In the genomic region with DNA sequence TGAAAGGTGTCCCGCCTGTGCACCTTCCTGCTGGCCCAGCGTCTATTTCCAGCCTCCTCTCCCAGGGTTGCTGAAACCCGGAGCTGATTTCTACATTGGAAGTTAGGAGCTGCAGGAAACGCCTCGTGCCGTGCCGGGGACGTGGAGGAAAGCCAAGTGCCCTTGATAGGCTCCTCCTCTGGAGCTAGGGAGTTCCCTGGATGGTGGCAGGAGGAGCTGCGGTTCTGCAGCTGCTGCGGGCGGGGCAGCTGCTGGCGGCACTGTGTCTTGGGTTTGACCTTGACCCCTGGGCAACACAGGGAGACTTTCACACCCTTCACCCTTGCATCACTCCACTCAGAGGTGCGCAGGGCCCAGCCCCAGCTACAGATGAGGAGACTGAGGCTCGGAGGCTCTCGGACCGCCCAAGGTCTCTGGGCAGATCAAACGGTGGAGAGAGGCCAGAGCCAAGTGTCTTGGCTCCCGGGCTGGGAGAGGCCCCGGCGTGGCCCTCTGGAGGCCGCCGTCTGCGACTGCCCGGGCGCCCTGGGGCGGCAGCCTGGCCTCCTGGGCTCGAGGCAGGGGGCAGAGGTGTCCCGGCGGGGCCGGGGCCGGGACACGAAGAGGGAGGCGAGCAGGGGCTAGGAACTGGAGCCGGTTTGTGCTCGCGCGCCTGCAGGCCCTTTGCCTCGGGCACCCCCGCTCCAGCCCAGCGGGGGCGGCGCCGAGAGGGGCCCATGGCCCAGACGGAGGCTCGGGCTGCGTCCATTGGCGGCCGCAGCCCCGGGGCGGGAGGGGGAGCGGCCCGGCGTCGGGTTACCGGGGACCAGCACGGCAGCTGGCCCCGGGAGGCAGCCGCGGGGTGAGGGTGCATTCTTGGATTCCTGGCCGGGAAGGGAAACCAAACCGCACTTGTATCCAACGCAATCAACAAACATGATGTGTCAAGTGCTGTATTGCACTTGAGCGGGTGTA, we compare ENCODE assay signal across 8 cellular contexts.
A peak's percentile ranks its signal among the peaks of the same experiment; 100 is the strongest.
DNase-seq lines count a peak whose midpoint lies in the region; ATAC-seq, FAIRE-seq and TF ChIP-seq lines count a peak whose summit lies in the region.

No MANE protein-coding gene starts in this region.

- H3K9me3 ChIP-seq in muscle layer of colon (ENCODE audit: low read length) (no peaks in the 10 kb centered on the region), aorta (ENCODE audit: control insufficient read depth, low read length) (no peaks in the 10 kb centered on the region)

- H3K4me1 ChIP-seq in ACC112 (ENCODE audit: control insufficient read depth, insufficient read depth, low read length, unreplicated experiment) (peaks cover 45% of the 10 kb centered on the region), muscle layer of colon (ENCODE audit: insufficient read depth, low read length) (peaks cover 54% of the 10 kb centered on the region), aorta (ENCODE audit: control insufficient read depth in 1 of 2, insufficient read depth in 2 of 2, low read length in 2 of 2) (peaks cover 0 to 4% of the 10 kb centered on the region in 2 donors)

- no peak for TF ChIP-seq RAD21 in Ishikawa (IDR thresholded peaks at IDR 0.05; ENCODE audit: low read depth)

- no peaks in the 10 kb centered on the region for H3K36me3 ChIP-seq in ACC112 (ENCODE audit: insufficient read depth, low read length)
- no peaks in the 10 kb centered on the region for H3K36me3 ChIP-seq in muscle layer of colon (ENCODE audit: insufficient read depth, low read length)
- H3K36me3 ChIP-seq in aorta (ENCODE audit: control insufficient read depth in 1 of 2, insufficient read depth in 2 of 2, low read length in 1 of 2): no peaks in the 10 kb centered on the region

- H3K27me3 ChIP-seq in ACC112 (ENCODE audit: insufficient read depth, low read length) (no peaks in the 10 kb centered on the region), muscle layer of colon (ENCODE audit: control insufficient read depth in 1 of 2, insufficient read depth in 2 of 2, low read length in 2 of 2) (no peaks in the 10 kb centered on the region), aorta (ENCODE audit: control insufficient read depth in 1 of 2, insufficient read depth in 2 of 2, low read length in 1 of 2) (no peaks in the 10 kb centered on the region)

- H3K27ac ChIP-seq in ACC112 (ENCODE audit: low read depth, low read length): peak overlapping the region; percentile 79
- peak overlapping the region; percentile 93 for H3K27ac ChIP-seq in muscle layer of colon (ENCODE audit: low read depth, low read length)
- H3K27ac ChIP-seq in aorta (ENCODE audit: low read depth in 1 of 2, low read length in 2 of 2): peak overlapping the region; percentile 14 to 29

- no peak overlapping the region for H2AFZ ChIP-seq in ACC112 (ENCODE audit: low read length, unreplicated experiment)

- peak; percentile 74 for ATAC-seq in aorta (ENCODE audit: low FRiP score)
- no peak for ATAC-seq in GM21737 (IDR thresholded peaks at IDR 0.05; ENCODE audit: unreplicated experiment)

- peak overlapping the region; percentile 40 for H3K4me3 ChIP-seq in ACC112 (ENCODE audit: low read depth, low read length)
- H3K4me3 ChIP-seq in muscle layer of colon (ENCODE audit: low read depth in 1 of 2, low read length in 2 of 2): peak overlapping the region; percentile 53 to 59
- H3K4me3 ChIP-seq in aorta (ENCODE audit: low read length in 2 of 2): peak overlapping the region in 1 of 2 donors; percentile 24

- peak; percentile 41 for FAIRE-seq in GM12891 (lab: Jason Lieb, UNC)

- peak overlapping the region; percentile 6 for H3K9ac ChIP-seq in muscle layer of colon (ENCODE audit: low read length)

- intact Hi-C loops in aorta (cut with DNase I): loop anchor here (1.0 to 5.0 kb wide), 4 partner anchors 92 to 262 kb away; a partner anchor contains a TSS

- no peaks in the 10 kb centered on the region for H3K79me2 ChIP-seq in ACC112 (ENCODE audit: control insufficient read depth, insufficient read depth, low read length, unreplicated experiment)

- TF ChIP-seq EP300 in Ishikawa (IDR thresholded peaks at IDR 0.05; ENCODE audit: borderline replicate concordance): no peak; the same call in 1 of the 2 replicates

- DNase-seq in GM12891 (ENCODE audit: insufficient read length, low spot score): peak; percentile 50
- peak; percentile 66 for DNase-seq in SKM-1 treated with dmso at 0.1 percent for 144 hours (lab: John Stamatoyannopoulos, UW; ENCODE audit: unreplicated experiment)
- DNase-seq in fibroblast of gingiva (ENCODE audit: low read depth): peak; percentile 95
- DNase-seq in aorta: peak; percentile 93 to 95

- peak; percentile 11; the same call in 1 of the 2 replicates for TF ChIP-seq POLR2A in GM12891 (IDR thresholded peaks at IDR 0.05; ENCODE audit: low read depth, low read length)

- 2% methylated on average over 54 to 63 of the region's 63 CpGs for WGBS in aorta, 2 donors

TF ChIP-seq in GM12891, 5 proteins besides CTCF, POLR2A, EP300 and RAD21:
- TF ChIP-seq SPI1 (IDR thresholded peaks at IDR 0.05; ENCODE audit: low read depth, low read length) (no peak), POU2F2 (IDR thresholded peaks at IDR 0.05; ENCODE audit: low read depth, low read length) (no peak), PAX5 (IDR thresholded peaks at IDR 0.05; ENCODE audit: insufficient read depth, low read length, severe bottlenecking) (no peak), TAF1 (IDR thresholded peaks at IDR 0.05; ENCODE audit: low read depth, low read length) (no peak), POLR2AphosphoS5 (IDR thresholded peaks at IDR 0.05; ENCODE audit: low read depth, low read length) (no peak; the same call in 1 of the 2 replicates)

TF ChIP-seq in Ishikawa, 13 proteins besides CTCF, POLR2A, EP300 and RAD21:
- TF ChIP-seq, protein P1, sequence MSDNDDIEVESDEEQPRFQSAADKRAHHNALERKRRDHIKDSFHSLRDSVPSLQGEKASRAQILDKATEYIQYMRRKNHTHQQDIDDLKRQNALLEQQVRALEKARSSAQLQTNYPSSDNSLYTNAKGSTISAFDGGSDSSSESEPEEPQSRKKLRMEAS (IDR thresholded peaks at IDR 0.05): peak; percentile 61
- TF ChIP-seq CEBPB (IDR thresholded peaks at IDR 0.05) (no peak), NFIC (IDR thresholded peaks at IDR 0.05) (peak; percentile 47), EGR1 (IDR thresholded peaks at IDR 0.05) (peak; percentile 66; the same call in 1 of the 2 replicates), TAF1 (IDR thresholded peaks at IDR 0.05; ENCODE audit: low read depth) (peak; percentile 52; the same call in 1 of the 2 replicates), YY1 (IDR thresholded peaks at IDR 0.05; ENCODE audit: low read depth) (0 out of 2 replicates have a peak, but pooled peaks have one; percentile 7), TCF12 (IDR thresholded peaks at IDR 0.05; ENCODE audit: low read depth) (peak; percentile 44), FOXM1 (IDR thresholded peaks at IDR 0.05; ENCODE audit: borderline replicate concordance, low read depth) (no peak), TEAD4 (IDR thresholded peaks at IDR 0.05) (peak; percentile 53), ZBTB7A (IDR thresholded peaks at IDR 0.05; ENCODE audit: low read depth) (no peak; the same call in 1 of the 2 replicates), CREB1 (IDR thresholded peaks at IDR 0.05; ENCODE audit: low read depth) (no peak)
- TF ChIP-seq, protein P2, sequence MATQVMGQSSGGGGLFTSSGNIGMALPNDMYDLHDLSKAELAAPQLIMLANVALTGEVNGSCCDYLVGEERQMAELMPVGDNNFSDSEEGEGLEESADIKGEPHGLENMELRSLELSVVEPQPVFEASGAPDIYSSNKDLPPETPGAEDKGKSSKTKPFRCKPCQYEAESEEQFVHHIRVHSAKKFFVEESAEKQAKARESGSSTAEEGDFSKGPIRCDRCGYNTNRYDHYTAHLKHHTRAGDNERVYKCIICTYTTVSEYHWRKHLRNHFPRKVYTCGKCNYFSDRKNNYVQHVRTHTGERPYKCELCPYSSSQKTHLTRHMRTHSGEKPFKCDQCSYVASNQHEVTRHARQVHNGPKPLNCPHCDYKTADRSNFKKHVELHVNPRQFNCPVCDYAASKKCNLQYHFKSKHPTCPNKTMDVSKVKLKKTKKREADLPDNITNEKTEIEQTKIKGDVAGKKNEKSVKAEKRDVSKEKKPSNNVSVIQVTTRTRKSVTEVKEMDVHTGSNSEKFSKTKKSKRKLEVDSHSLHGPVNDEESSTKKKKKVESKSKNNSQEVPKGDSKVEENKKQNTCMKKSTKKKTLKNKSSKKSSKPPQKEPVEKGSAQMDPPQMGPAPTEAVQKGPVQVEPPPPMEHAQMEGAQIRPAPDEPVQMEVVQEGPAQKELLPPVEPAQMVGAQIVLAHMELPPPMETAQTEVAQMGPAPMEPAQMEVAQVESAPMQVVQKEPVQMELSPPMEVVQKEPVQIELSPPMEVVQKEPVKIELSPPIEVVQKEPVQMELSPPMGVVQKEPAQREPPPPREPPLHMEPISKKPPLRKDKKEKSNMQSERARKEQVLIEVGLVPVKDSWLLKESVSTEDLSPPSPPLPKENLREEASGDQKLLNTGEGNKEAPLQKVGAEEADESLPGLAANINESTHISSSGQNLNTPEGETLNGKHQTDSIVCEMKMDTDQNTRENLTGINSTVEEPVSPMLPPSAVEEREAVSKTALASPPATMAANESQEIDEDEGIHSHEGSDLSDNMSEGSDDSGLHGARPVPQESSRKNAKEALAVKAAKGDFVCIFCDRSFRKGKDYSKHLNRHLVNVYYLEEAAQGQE (IDR thresholded peaks at IDR 0.05; ENCODE audit: low read depth): no peak
- TF ChIP-seq, protein P3, sequence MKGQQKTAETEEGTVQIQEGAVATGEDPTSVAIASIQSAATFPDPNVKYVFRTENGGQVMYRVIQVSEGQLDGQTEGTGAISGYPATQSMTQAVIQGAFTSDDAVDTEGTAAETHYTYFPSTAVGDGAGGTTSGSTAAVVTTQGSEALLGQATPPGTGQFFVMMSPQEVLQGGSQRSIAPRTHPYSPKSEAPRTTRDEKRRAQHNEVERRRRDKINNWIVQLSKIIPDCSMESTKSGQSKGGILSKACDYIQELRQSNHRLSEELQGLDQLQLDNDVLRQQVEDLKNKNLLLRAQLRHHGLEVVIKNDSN (IDR thresholded peaks at IDR 0.05): no peak

Comparison
In these comparisons a context has a peak if more than half of its experiments do, and no peak if none do; other contexts are left out.
1. H3K27ac ChIP-seq: peak in every context shown above with its lines; median percentile 93 in muscle layer of colon; 79 in ACC112; 22 in aorta.